ENCODE assay signal across 22 cellular contexts in genomic region chr20:38225240-38225899, GRCh38. TPM values are rescaled to one million over a fixed set of nuclear protein-coding genes. Genes with fewer than 3 reads are reported as not detected.
DNase-seq lines count a peak whose midpoint lies in the region; ATAC-seq, FAIRE-seq and TF ChIP-seq lines count a peak whose summit lies in the region.
"Had no signal": no experiment of that assay in that cellular context is flagged by ENCODE, and none has a peak within 500 bp of the region (broad histone marks: within the 10 kb centered on the region; RNA-seq: fewer than 3 reads in every experiment).

No MANE protein-coding gene starts in this region.

- peaks cover 1% of the 10 kb centered on the region for H3K27me3 Mint-ChIP-seq in activated CD8-positive, alpha-beta T cell treated with anti-CD3 and anti-CD28 coated beads, Interleukin-2, amount 10 ng/mL, durations not matched to agents 7 days and 5 days (ENCODE audit: low read depth)
- H3K27me3 Mint-ChIP-seq: CD4-positive, alpha-beta T cell had no signal

- 2% methylated on average over 8 of the region's 8 CpGs for WGBS in K562 (ENCODE audit: insufficient coverage, low coverage, missing lambda C conversion rate)

- peaks cover 3 to 28% of the 10 kb centered on the region in 2 experiments; a peak in 3 of 5 replicates for H3K27me3 ChIP-seq in K562 (ENCODE audit: control insufficient read depth in 2 of 2, insufficient read depth in 2 of 2, low read length in 2 of 2)
- no peaks in the 10 kb centered on the region for H3K27me3 ChIP-seq in effector memory CD4-positive, alpha-beta T cell (replicated peaks; ENCODE audit: control insufficient read depth, insufficient read depth, low read length, poor library complexity, severe bottlenecking)
- H3K27me3 ChIP-seq: BE2C had no signal

- H3K4me3 ChIP-seq in K562, result no peak overlapping the region
- no peak overlapping the region for H3K4me3 ChIP-seq in effector memory CD4-positive, alpha-beta T cell (ENCODE audit: insufficient read depth, low read depth, low read length, poor library complexity, severe bottlenecking)

- no TSS peak for BruUV-seq in K562 (replicated peaks; lab: Mats Ljungman, UMichigan)

- in situ Hi-C loops in K562 (cut with MboI), result no loop called here

- no peak overlapping the region for H3K4me2 ChIP-seq in K562 (ENCODE audit: insufficient read depth, low read length)

- no peaks in the 10 kb centered on the region for H3K36me3 ChIP-seq in K562 (ENCODE audit: control insufficient read depth, insufficient read depth, low read length)
- H3K36me3 ChIP-seq in effector memory CD4-positive, alpha-beta T cell (ENCODE audit: control insufficient read depth, insufficient read depth, low read length), result no peaks in the 10 kb centered on the region
- H3K36me3 ChIP-seq: BE2C had no signal

- no peaks in the 10 kb centered on the region for H3K9me3 Mint-ChIP-seq in activated CD8-positive, alpha-beta T cell treated with anti-CD3 and anti-CD28 coated beads, Interleukin-2, amount 10 ng/mL, durations not matched to agents 7 days and 5 days (ENCODE audit: insufficient read depth)
- H3K9me3 Mint-ChIP-seq: CD4-positive, alpha-beta T cell; HFFc6; IgD-negative memory B cell had no signal

- intact Hi-C loops in K562 (cut with micrococcal nuclease), result loop anchor here (5.0 kb wide), 1 partner anchor 97 kb away; no protein-coding TSS in a partner anchor
- intact Hi-C loops in posterior vena cava (cut with DNase I), result loop anchor here in 1 of 2 donors (5.0 kb wide), 1 partner anchor 97 kb away; no protein-coding TSS in a partner anchor

- no peak overlapping the region for H3K27ac Mint-ChIP-seq in activated CD8-positive, alpha-beta T cell treated with anti-CD3 and anti-CD28 coated beads, Interleukin-2, amount 10 ng/mL, durations not matched to agents 7 days and 5 days
- H3K27ac Mint-ChIP-seq: CD4-positive, alpha-beta T cell; HFFc6; IgD-negative memory B cell had no signal

- CTCF ChIA-PET in K562 (lab: Yijun Ruan, JAX; ENCODE audit: low intra/inter-chr PET ratio), result no interaction called here
- CTCF ChIA-PET in activated CD8-positive, alpha-beta T cell treated with anti-CD3 and anti-CD28 coated beads, Interleukin-2, amount 10 ng/mL, durations not matched to agents 7 days and 5 days (lab: Charles Lee), result interaction anchor here (1.4 to 7.8 kb wide), 3 partner anchors 11 to 168 kb away, joined by 4 to 93 read pairs (median 7); no protein-coding TSS in a partner anchor

- ATAC-seq in K562, result no peak
- no peak for ATAC-seq in activated CD8-positive, alpha-beta T cell treated with anti-CD3 and anti-CD28 coated beads, Interleukin-2, amount 10 ng/mL, durations not matched to agents 7 days and 5 days
- ATAC-seq: HCT116 had no signal

- H3K4me3 Mint-ChIP-seq in activated CD8-positive, alpha-beta T cell treated with anti-CD3 and anti-CD28 coated beads, Interleukin-2, amount 10 ng/mL, durations not matched to agents 7 days and 5 days, result no peak overlapping the region
- H3K4me3 Mint-ChIP-seq: CD4-positive, alpha-beta T cell; HFFc6; IgD-negative memory B cell had no signal

- H3K79me2 ChIP-seq in K562 (ENCODE audit: control insufficient read depth, insufficient read depth, low read length), result no peaks in the 10 kb centered on the region

- POLR2A ChIA-PET in K562 (lab: Yijun Ruan, JAX), result no interaction called here
- POLR2A ChIA-PET in activated CD8-positive, alpha-beta T cell treated with anti-CD3 and anti-CD28 coated beads, Interleukin-2, amount 10 ng/mL, durations not matched to agents 7 days and 5 days (lab: Charles Lee), result interaction anchor here (0.6 kb wide), 1 partner anchor 269 kb away, joined by 5 read pairs; no protein-coding TSS in a partner anchor

- no peaks in the 10 kb centered on the region for H3K9me3 ChIP-seq in K562 (replicated peaks; ENCODE audit: control insufficient read depth, insufficient read depth, low read depth, low read length)
- H3K9me3 ChIP-seq in effector memory CD4-positive, alpha-beta T cell (ENCODE audit: control insufficient read depth, low read length), result no peaks in the 10 kb centered on the region
- H3K9me3 ChIP-seq: BE2C had no signal

- no peak for TF ChIP-seq CTCF in K562 (IDR thresholded peaks at IDR 0.05 in 2 of 3, conservative IDR thresholded peaks at IDR 0.05 in 1 of 3; ENCODE audit: insufficient read depth in 2 of 3, low read depth in 1 of 3, low read length in 3 of 3)

- no peak for TF ChIP-seq EP300 in K562 (IDR thresholded peaks at IDR 0.05; ENCODE audit: low read length)

- H3K36me3 Mint-ChIP-seq in activated CD8-positive, alpha-beta T cell treated with anti-CD3 and anti-CD28 coated beads, Interleukin-2, amount 10 ng/mL, durations not matched to agents 7 days and 5 days (ENCODE audit: low read depth), result no peaks in the 10 kb centered on the region
- H3K36me3 Mint-ChIP-seq: IgD-negative memory B cell had no signal

- no peaks in the 10 kb centered on the region for H3K9me1 ChIP-seq in K562 (ENCODE audit: control insufficient read depth, insufficient read depth, low read length)

- no peak for TF ChIP-seq RAD21 in K562 (CRISPR knock-in tag; conservative IDR thresholded peaks at IDR 0.05 in 1 of 2, IDR thresholded peaks at IDR 0.05 in 1 of 2)

- H3K9ac ChIP-seq in K562 (ENCODE audit: insufficient read depth in 1 of 2, low read depth in 2 of 2, low read length in 2 of 2), result no peak overlapping the region

- no peak overlapping the region for H2AFZ ChIP-seq in K562 (ENCODE audit: low read depth, low read length)

- DNase-seq in HTR-8/SVneo (ENCODE audit: insufficient read length, low spot score) (no peak), K562 (ENCODE audit: extremely low read depth in 1 of 4, low spot score in 3 of 4) (no peak), posterior vena cava (ENCODE audit: low spot score) (peak; percentile 31), activated T-cell treated with anti-CD3 and anti-CD28 coated beads for 4 hours (no peak)
- DNase-seq in activated CD8-positive, alpha-beta T cell treated with anti-CD3 and anti-CD28 coated beads, Interleukin-2, amount 10 ng/mL, durations not matched to agents 7 days and 5 days, result no peak
- no peak for DNase-seq in effector memory CD4-positive, alpha-beta T cell
- DNase-seq: ACHN; BE2C; Caco-2; CD4-positive, alpha-beta T cell; GOT3; H7; HFFc6 had no signal

- H3K27ac ChIP-seq in K562 (ENCODE audit: extremely low read depth, low read depth, low read length), result no peak overlapping the region
- no peak overlapping the region for H3K27ac ChIP-seq in effector memory CD4-positive, alpha-beta T cell (ENCODE audit: insufficient read depth, low read length, poor library complexity, severe bottlenecking)
- H3K27ac ChIP-seq: C4-2B, HL-60 had no signal

- peaks cover 12% of the 10 kb centered on the region; the same call in 1 of the 2 replicates for H4K20me1 ChIP-seq in K562 (replicated peaks; ENCODE audit: control insufficient read depth, insufficient read depth, low read length)

- H3K4me1 ChIP-seq in K562 (replicated peaks in 1 of 2; ENCODE audit: control insufficient read depth in 2 of 2, insufficient read depth in 2 of 2, low read length in 2 of 2), result peaks cover 0 to 8% of the 10 kb centered on the region in 2 experiments; a peak in 2 of 5 replicates
- H3K4me1 ChIP-seq in effector memory CD4-positive, alpha-beta T cell (ENCODE audit: control insufficient read depth, insufficient read depth, low read length, poor library complexity, severe bottlenecking), result peaks cover 2% of the 10 kb centered on the region
- H3K4me1 ChIP-seq: BE2C, Caco-2 had no signal

- peaks cover 4% of the 10 kb centered on the region for H3K4me1 Mint-ChIP-seq in activated CD8-positive, alpha-beta T cell treated with anti-CD3 and anti-CD28 coated beads, Interleukin-2, amount 10 ng/mL, durations not matched to agents 7 days and 5 days (ENCODE audit: low read depth)

- FAIRE-seq in HTR-8/SVneo (lab: Jason Lieb, UNC), result peak; percentile 13
- FAIRE-seq in K562 (lab: Jason Lieb, UNC), result no peak
- FAIRE-seq: A204.1, D721Med, G401.6, GM12892, GM18507 had no signal

- no peak for TF ChIP-seq POLR2A in K562 (conservative IDR thresholded peaks at IDR 0.05)

TF ChIP-seq in K562, 482 proteins besides CTCF, POLR2A, EP300 and RAD21:
- peak; percentile 20 for TF ChIP-seq ZFP36 (IDR thresholded peaks at IDR 0.05; ENCODE audit: low read depth, low read length, partially characterized antibody)
- no peak for TF ChIP-seq ZNF12 (CRISPR knock-in tag; IDR thresholded peaks at IDR 0.05)
- 0 out of 2 replicates have a peak, but pooled peaks have one; percentile 47 for TF ChIP-seq BCOR (IDR thresholded peaks at IDR 0.05)
- TF ChIP-seq RBM25 (IDR thresholded peaks at IDR 0.05; ENCODE audit: low read depth, low read length, severe bottlenecking), result peak; percentile 82

RNA-seq across cellular contexts. Expression of gene KIAA1755, which starts 35.2 kb away (rescaled TPM):
- not detected in 2 replicates for total RNA-seq in K562 (2011; cell fraction: chromatin; rRNA removed; ENCODE audit: low replicate concordance)
- not detected in 2 replicates for total RNA-seq in K562 (2011; cell fraction: nucleolus; rRNA removed)
- not detected in 2 replicates for total RNA-seq in K562 (2011; cell fraction: nucleoplasm; rRNA removed)
- total RNA-seq in K562 (2014; rRNA removed) (not detected in 2 replicates), K562 (2014; rRNA removed; fragmentation: Illumina TruSeq; extraction: Trizol) (not detected in 2 replicates), K562 (2015; rRNA removed; fragmentation: Illumina TruSeq; extraction: Trizol) (not detected in 2 replicates), K562 (2021) (not detected in 2 replicates), posterior vena cava (10 to 100 TPM; 12.9 to 18.6 TPM)
- polyA plus RNA-seq in K562 (2011; rRNA removed) (not detected in 2 replicates), K562 (2014; fragmentation: Illumina TruSeq; extraction: Trizol) (not detected in 2 replicates), K562 (2014; fragmentation: Nextera tagmentation; extraction: Ambion mirVana) (not detected), K562 (2014; rRNA removed) (0.12 TPM in 1 of 2 replicates, not detected in the other)
- polyA plus RNA-seq in K562 (2011; cell fraction: cytosol; rRNA removed), result not detected in 2 replicates
- polyA plus RNA-seq in K562 (2011; cell fraction: nucleus; rRNA removed), result not detected in 2 replicates
- 0.11 TPM in 1 of 2 replicates, not detected in the other for polyA plus RNA-seq in K562 (2012)
- not detected in 2 replicates for polyA minus RNA-seq in K562 (2011; rRNA and poly(A)+ RNA removed)
- polyA minus RNA-seq in K562 (2011; cell fraction: cytosol; rRNA and poly(A)+ RNA removed), result not detected in 2 replicates
- polyA minus RNA-seq in K562 (2011; cell fraction: nucleus; rRNA and poly(A)+ RNA removed), result not detected in 2 replicates
- not detected for total RNA-seq in activated CD8-positive, alpha-beta T cell treated with anti-CD3 and anti-CD28 coated beads, Interleukin-2, amount 10 ng/mL, durations not matched to agents 7 days and 5 days
- total RNA-seq: CD4-positive, alpha-beta T cell had no signal
- polyA plus RNA-seq: IgD-negative memory B cell had no signal

Comparison
In these comparisons a context has a peak if more than half of its experiments do, and no peak if none do; other contexts are left out.
1. RNA of gene KIAA1755, which starts 35.2 kb away (total RNA-seq): 12.9 to 18.6 TPM in posterior vena cava; not detected in K562 and not detected in activated CD8-positive, alpha-beta T cell treated with anti-CD3 and anti-CD28 coated beads, Interleukin-2, amount 10 ng/mL, durations not matched to agents 7 days and 5 days; every median in the first group is over 10 times any median in the second.